14 cellular contexts compared by ENCODE assay signal in the genomic region with DNA sequence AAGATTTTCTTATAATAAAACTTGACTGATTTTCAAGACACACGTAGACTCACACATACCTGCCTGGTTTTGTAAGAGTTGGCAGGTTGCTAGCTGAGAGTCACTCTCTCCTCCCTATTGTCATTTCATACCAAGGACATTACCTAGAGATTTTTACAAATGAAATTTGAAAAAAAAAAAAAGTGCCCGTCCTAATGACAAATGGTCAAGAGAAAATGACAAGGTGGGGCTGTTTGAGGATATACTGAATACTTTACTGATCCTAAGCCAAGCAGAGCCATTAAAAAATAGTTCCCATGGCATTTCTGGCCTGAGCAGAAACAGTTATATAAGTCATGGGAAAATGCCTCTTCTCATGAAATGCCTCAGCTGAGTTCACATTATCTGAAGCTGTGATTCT.
"Had no signal": no experiment of that assay in that cellular context is flagged by ENCODE, and none has a peak within 500 bp of the region (broad histone marks: within the 10 kb centered on the region; RNA-seq: fewer than 3 reads in every experiment).

No MANE protein-coding gene starts in this region.

- H3K9me3 Mint-ChIP-seq: activated naive CD8-positive, alpha-beta T cell treated with anti-CD3 and anti-CD28 coated beads for 36 hours; T-helper 2 cell treated with Interferon-gamma antibody and Interleukin-4, amounts not matched to agents 5 μg/mL and 100 μg/mL, for 36 hours had no signal

- H2AFZ ChIP-seq: hepatocyte had no signal

- H3K4me2 ChIP-seq: hepatocyte had no signal

- H3K27me3 Mint-ChIP-seq: activated naive CD8-positive, alpha-beta T cell treated with anti-CD3 and anti-CD28 coated beads for 36 hours had no signal

- H3K4me3 Mint-ChIP-seq: activated naive CD8-positive, alpha-beta T cell treated with anti-CD3 and anti-CD28 coated beads for 36 hours; nephron; T-helper 2 cell treated with Interferon-gamma antibody and Interleukin-4, amounts not matched to agents 5 μg/mL and 100 μg/mL, for 36 hours had no signal

- H3K4me3 ChIP-seq: breast epithelium, dorsolateral prefrontal cortex, hepatocyte, lung, skin epidermis, transverse colon had no signal

- H3K79me2 ChIP-seq: hepatocyte had no signal

- H3K27ac Mint-ChIP-seq: nephron; T-helper 2 cell treated with Interferon-gamma antibody and Interleukin-4, amounts not matched to agents 5 μg/mL and 100 μg/mL, for 36 hours had no signal

- DNase-seq: activated gamma-delta T cell; activated naive CD8-positive, alpha-beta T cell treated with anti-CD3 and anti-CD28 coated beads for 36 hours; activated T-cell treated with anti-CD3 and anti-CD28 coated beads, Interleukin-2, amount 50 U/mL, for 1 hour; dorsolateral prefrontal cortex; retina; SW 1271; transverse colon had no signal

- H3K36me3 ChIP-seq: breast epithelium, transverse colon had no signal

- H3K27me3 ChIP-seq: breast epithelium, hepatocyte, transverse colon had no signal

- H3K27ac ChIP-seq: breast epithelium, hepatocyte had no signal

- H3K36me3 Mint-ChIP-seq: activated naive CD8-positive, alpha-beta T cell treated with anti-CD3 and anti-CD28 coated beads for 36 hours had no signal

- H3K9me3 ChIP-seq: breast epithelium, transverse colon had no signal

- ATAC-seq: activated CD4-positive, CD25-positive, alpha-beta regulatory T cell treated with anti-CD3 and anti-CD28 coated beads, Interleukin-2, amount 50 U/mL, for 24 hours had no signal

- H3K4me1 ChIP-seq: breast epithelium had no signal
